In genomic region chr16:68520649-68521086, GRCh38 we compare ENCODE assay signal across 8 cellular contexts. TPM values are rescaled to one million over a fixed set of nuclear protein-coding genes. Genes with fewer than 3 reads are reported as not detected.
A peak's percentile ranks its signal among the peaks of the same experiment; 100 is the strongest.
DNase-seq lines count a peak whose midpoint lies in the region; TF ChIP-seq lines count a peak whose summit lies in the region.

No MANE protein-coding gene starts in this region.

- H3K4me3 ChIP-seq in H7 (ENCODE audit: insufficient read depth, low read depth, low read length) = no peak overlapping the region
- no peak overlapping the region for H3K4me3 ChIP-seq in SJSA1
- H3K4me3 ChIP-seq in osteoblast (ENCODE audit: insufficient read depth, low read length) = peak overlapping the region; percentile 70

- H3K27me3 ChIP-seq in H7 (ENCODE audit: control insufficient read depth, insufficient read depth, low read length) (peaks cover 5% of the 10 kb centered on the region), SJSA1 (replicated peaks) (no peaks in the 10 kb centered on the region), osteoblast (ENCODE audit: insufficient read depth, low read length) (no peaks in the 10 kb centered on the region)

- peak overlapping the region; percentile 94 for H3K4me2 ChIP-seq in osteoblast (ENCODE audit: insufficient read depth, low read length)

- peak overlapping the region; percentile 81 for H2AFZ ChIP-seq in osteoblast (ENCODE audit: low read length)

- H3K36me3 ChIP-seq in H7 (replicated peaks; ENCODE audit: control insufficient read depth, insufficient read depth, low read length) = no peaks in the 10 kb centered on the region
- no peaks in the 10 kb centered on the region for H3K36me3 ChIP-seq in SJSA1
- H3K36me3 ChIP-seq in osteoblast (ENCODE audit: insufficient read depth, low read length) = no peaks in the 10 kb centered on the region

- H4K20me1 ChIP-seq in osteoblast (ENCODE audit: insufficient read depth, low read length) = no peaks in the 10 kb centered on the region

- H3K9me3 ChIP-seq in SJSA1 (replicated peaks) (no peaks in the 10 kb centered on the region), osteoblast (ENCODE audit: low read depth, low read length) (no peaks in the 10 kb centered on the region)

- peak; percentile 98 for TF ChIP-seq CTCF in osteoblast (IDR thresholded peaks at IDR 0.05; ENCODE audit: extremely low read depth, low read depth, low read length)

- no peak overlapping the region for H3K27ac ChIP-seq in SJSA1
- H3K27ac ChIP-seq in osteoblast (ENCODE audit: low read depth, low read length) = no peak overlapping the region

- no peaks in the 10 kb centered on the region for H3K79me2 ChIP-seq in osteoblast (ENCODE audit: insufficient read depth, low read length)

- peak; percentile 50 for DNase-seq in DMS79 (lab: John Stamatoyannopoulos, UW)
- DNase-seq in H7 = peak; percentile 96
- DNase-seq in NAMALWA (ENCODE audit: low spot score) = peak; percentile 93
- peak; percentile 57 to 85 for DNase-seq in SJSA1 (ENCODE audit: low read depth in 1 of 2, low spot score in 2 of 2)
- DNase-seq in activated gamma-delta T cell (lab: John Stamatoyannopoulos, UW) = peak; percentile 42
- DNase-seq in foreskin melanocyte = peak; percentile 52
- DNase-seq in osteoblast (ENCODE audit: insufficient read length, low spot score, missing footprints) = peak; percentile 99
- peak; percentile 88 for DNase-seq in superior temporal gyrus (ENCODE audit: extremely low spot score)

- H3K4me1 ChIP-seq in SJSA1 (replicated peaks) = peaks cover 4% of the 10 kb centered on the region
- H3K4me1 ChIP-seq in osteoblast (ENCODE audit: insufficient read depth, low read length) = peaks cover 4% of the 10 kb centered on the region

RNA-seq across cellular contexts. Expression of gene ZFP90, which starts 18.4 kb away (rescaled TPM):
- 18.5 and 20.9 TPM in 2 replicates for total RNA-seq in H7 (2014; rRNA removed; shearing (Covaris generic))
- total RNA-seq in SJSA1 (2014; rRNA removed; shearing (Covaris generic)) = 14.4 and 18.2 TPM in 2 replicates
- total RNA-seq in osteoblast = 39.5 and 41.3 TPM in 2 replicates

Comparison
In these comparisons a context has a peak if more than half of its experiments do, and no peak if none do; other contexts are left out.
1. DNase-seq: peak in every context shown above with its lines; median percentile 99 in osteoblast; 96 in H7; 93 in NAMALWA; 88 in superior temporal gyrus; 71 in SJSA1; 52 in foreskin melanocyte; 50 in DMS79; 42 in activated gamma-delta T cell.